ENCODE assay signal across 8 cellular contexts in the genomic region with DNA sequence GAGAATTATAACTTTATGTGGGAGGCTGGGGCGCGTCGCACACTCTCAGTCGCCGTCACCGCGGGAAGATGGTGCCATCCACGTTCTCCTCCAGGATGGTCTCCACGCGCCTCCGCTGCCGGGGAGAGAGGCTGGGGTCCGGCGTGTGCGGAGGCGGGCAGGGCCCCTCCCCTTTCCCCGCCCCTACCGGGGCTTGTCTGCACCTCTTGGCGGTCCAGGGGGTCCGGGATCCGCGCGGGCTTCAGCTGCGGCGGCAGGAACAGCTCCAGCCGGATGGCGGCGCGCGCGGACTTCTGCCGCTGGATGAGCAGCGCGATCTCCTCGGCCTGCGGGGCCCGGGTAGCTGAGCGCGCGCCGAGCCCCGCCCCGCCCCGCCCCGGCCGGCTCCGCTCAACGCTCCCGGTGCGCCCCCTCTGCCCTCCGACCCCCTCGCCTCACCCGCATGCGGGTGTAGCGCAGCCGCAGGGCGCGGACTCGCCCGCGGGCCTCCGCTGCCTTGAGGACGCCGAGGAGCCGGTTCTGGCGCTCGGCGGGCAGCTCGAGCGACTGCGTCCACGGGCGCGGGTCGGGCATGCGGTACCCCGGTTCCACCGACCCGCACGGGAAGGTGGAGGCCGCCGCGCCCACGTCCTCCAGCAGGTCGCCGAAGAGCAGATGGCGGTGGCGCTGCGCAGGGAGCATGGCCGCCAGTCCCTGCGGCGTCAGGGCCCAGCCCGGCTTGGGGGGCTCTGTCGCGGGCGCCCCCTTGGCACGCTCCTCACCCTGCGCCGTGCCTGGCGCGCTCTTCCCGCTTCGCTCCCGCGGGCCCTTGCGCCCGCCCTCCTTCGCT. TPM values are rescaled to one million over a fixed set of nuclear protein-coding genes. Genes with fewer than 3 reads are reported as not detected.
DNase-seq lines count a peak whose midpoint lies in the region; ATAC-seq and TF ChIP-seq lines count a peak whose summit lies in the region.

No MANE protein-coding gene starts in this region.

- peak; percentile 81 for DNase-seq in ACHN
- peak; percentile 88 for DNase-seq in GM20000 (ENCODE audit: low spot score)
- peak; percentile 56 for DNase-seq in NCI-H526 treated with DMSO at 0.1 percent for 48 hours (lab: John Stamatoyannopoulos, UW)
- DNase-seq in activated CD4-positive, alpha-beta memory T cell treated with anti-CD3 and anti-CD28 coated beads for 36 hours: peak; percentile 80
- DNase-seq in effector CD8-positive, alpha-beta T cell (lab: John Stamatoyannopoulos, UW): peak; percentile 28
- peak; percentile 77 to 89 for DNase-seq in lung microvascular endothelial cell (ENCODE audit: low read depth in 2 of 2)
- peak; percentile 52 for DNase-seq in stimulated activated CD8-positive, alpha-beta memory T cell treated with anti-CD3 and anti-CD28 coated beads, Interleukin-12 subunit alpha, Interleukin-12 subunit beta, amount 100 ng/mL, for 4 hours (ENCODE audit: low read depth)

- in situ Hi-C loops in ACHN (cut with HindIII; ENCODE audit: low pct_ligation_motif_present, low pct_unique_long_range_greater_than_20kb, low sequenced_read_pairs): no loop called here

- no peak overlapping the region for H3K27ac Mint-ChIP-seq in activated CD4-positive, alpha-beta memory T cell treated with anti-CD3 and anti-CD28 coated beads for 36 hours

- peaks cover 9% of the 10 kb centered on the region for H3K9me3 Mint-ChIP-seq in activated CD4-positive, alpha-beta memory T cell treated with anti-CD3 and anti-CD28 coated beads for 36 hours

- H3K4me1 Mint-ChIP-seq in activated CD4-positive, alpha-beta memory T cell treated with anti-CD3 and anti-CD28 coated beads for 36 hours (ENCODE audit: low read depth): peaks cover 20% of the 10 kb centered on the region

- POLR2A ChIA-PET in activated CD4-positive, alpha-beta memory T cell treated with anti-CD3 and anti-CD28 coated beads for 36 hours (lab: Charles Lee): interaction anchor here (1.2 to 1.3 kb wide), 2 partner anchors 218 to 298 kb away, joined by 3 read pairs; partner anchors contain the start of gene TPD52L2

- peak overlapping the region; percentile 72 for H3K4me3 Mint-ChIP-seq in activated CD4-positive, alpha-beta memory T cell treated with anti-CD3 and anti-CD28 coated beads for 36 hours

- peak; percentile 88 for TF ChIP-seq CTCF in GM20000 (IDR thresholded peaks at IDR 0.05; ENCODE audit: extremely low read depth, missing control alignments)

- H3K36me3 Mint-ChIP-seq in activated CD4-positive, alpha-beta memory T cell treated with anti-CD3 and anti-CD28 coated beads for 36 hours: no peaks in the 10 kb centered on the region

- CTCF ChIA-PET in activated CD4-positive, alpha-beta memory T cell treated with anti-CD3 and anti-CD28 coated beads for 36 hours (lab: Charles Lee): interaction anchor here (0.6 to 5.1 kb wide), 17 partner anchors 8 to 448 kb away, joined by 3 to 51 read pairs (median 3); partner anchors contain the start of genes NPBWR2 and SAMD10

- no peak for ATAC-seq in HG03135 (IDR thresholded peaks at IDR 0.05; ENCODE audit: unreplicated experiment)

- intact Hi-C loops in activated CD4-positive, alpha-beta memory T cell treated with anti-CD3 and anti-CD28 coated beads for 36 hours (cut with micrococcal nuclease): loop anchor here (1.0 kb wide), 1 partner anchor 37 kb away; no protein-coding TSS in a partner anchor

- peaks cover 3% of the 10 kb centered on the region for H3K27me3 Mint-ChIP-seq in activated CD4-positive, alpha-beta memory T cell treated with anti-CD3 and anti-CD28 coated beads for 36 hours

RNA-seq across cellular contexts. Expression of gene LKAAEAR1, which starts 0.6 kb away (rescaled TPM):
- not detected for total RNA-seq in activated CD4-positive, alpha-beta memory T cell treated with anti-CD3 and anti-CD28 coated beads for 36 hours
- 0.20 and 0.22 TPM in 2 replicates for total RNA-seq in lung microvascular endothelial cell

RNA-seq across cellular contexts. Expression of gene OPRL1, which starts 3.7 kb away (rescaled TPM):
- total RNA-seq in activated CD4-positive, alpha-beta memory T cell treated with anti-CD3 and anti-CD28 coated beads for 36 hours: under 1 TPM; 0.63 to 0.71 TPM
- total RNA-seq in lung microvascular endothelial cell: 1.7 and 3.0 TPM in 2 replicates

RNA-seq across cellular contexts. Expression of gene RGS19, which starts 4.3 kb away (rescaled TPM):
- total RNA-seq in activated CD4-positive, alpha-beta memory T cell treated with anti-CD3 and anti-CD28 coated beads for 36 hours: 10 to 100 TPM; 43.2 to 44.4 TPM
- total RNA-seq in lung microvascular endothelial cell: 12.6 and 18.7 TPM in 2 replicates

RNA-seq across cellular contexts. Expression of gene TCEA2, which starts 20.6 kb away (rescaled TPM):
- total RNA-seq in activated CD4-positive, alpha-beta memory T cell treated with anti-CD3 and anti-CD28 coated beads for 36 hours: 10 to 100 TPM; 27.3 to 29.9 TPM
- 25.5 and 30.6 TPM in 2 replicates for total RNA-seq in lung microvascular endothelial cell

RNA-seq across cellular contexts. Expression of gene NPBWR2, which starts 23.8 kb away (rescaled TPM):
- not detected for total RNA-seq in activated CD4-positive, alpha-beta memory T cell treated with anti-CD3 and anti-CD28 coated beads for 36 hours
- not detected in 2 replicates for total RNA-seq in lung microvascular endothelial cell

Comparison
In these comparisons a context has a peak if more than half of its experiments do, and no peak if none do; other contexts are left out.
1. DNase-seq: peak in every context shown above with its lines; median percentile 88 in GM20000; 83 in lung microvascular endothelial cell; 81 in ACHN; 80 in activated CD4-positive, alpha-beta memory T cell treated with anti-CD3 and anti-CD28 coated beads for 36 hours; 56 in NCI-H526 treated with DMSO at 0.1 percent for 48 hours; 52 in stimulated activated CD8-positive, alpha-beta memory T cell treated with anti-CD3 and anti-CD28 coated beads, Interleukin-12 subunit alpha, Interleukin-12 subunit beta, amount 100 ng/mL, for 4 hours; 28 in effector CD8-positive, alpha-beta T cell.